Comparison of ENCODE assay signal across 1 cellular context in the genomic region with DNA sequence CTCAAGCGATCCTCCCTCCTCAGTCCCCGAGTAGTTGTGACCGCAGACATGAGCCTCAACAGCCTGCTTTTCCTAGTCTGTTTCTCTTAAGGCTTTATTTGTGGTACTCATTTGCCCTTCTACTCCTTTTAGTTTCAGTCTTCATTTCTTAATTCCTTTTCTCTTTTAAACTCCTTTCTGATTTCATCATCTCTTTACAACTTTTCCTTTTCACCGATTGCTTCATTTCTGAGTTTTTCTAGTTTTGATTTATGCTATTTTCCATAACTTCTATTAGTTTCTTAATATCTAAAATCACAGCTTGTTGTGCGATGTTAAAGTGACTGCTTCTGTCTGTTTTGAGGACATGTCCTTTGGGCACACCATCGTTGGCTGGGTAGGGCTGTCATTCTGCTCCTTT.
TF ChIP-seq lines count a peak whose summit lies in the region.

No MANE protein-coding gene starts in this region.

TF ChIP-seq in K562, 482 proteins besides CTCF, POLR2A, EP300 and RAD21:
- TF ChIP-seq ILF3 (IDR thresholded peaks at IDR 0.05; ENCODE audit: borderline replicate concordance) (no peak), HMG20A (CRISPR knock-in tag; conservative IDR thresholded peaks at IDR 0.05) (no peak), CEBPG (CRISPR knock-in tag; IDR thresholded peaks at IDR 0.05) (no peak), CEBPG (tag; conservative IDR thresholded peaks at IDR 0.05 in 1 of 2, IDR thresholded peaks at IDR 0.05 in 1 of 2) (peak; percentile 58 to 69; a peak in 3 of 4 replicates), RFX1 (IDR thresholded peaks at IDR 0.05) (no peak), CEBPB (tag; IDR thresholded peaks at IDR 0.05) (0 out of 2 replicates have a peak, but pooled peaks have one; percentile 17), CBX1 (IDR thresholded peaks at IDR 0.05; ENCODE audit: low read depth) (no peak)
- TF ChIP-seq, protein P1, sequence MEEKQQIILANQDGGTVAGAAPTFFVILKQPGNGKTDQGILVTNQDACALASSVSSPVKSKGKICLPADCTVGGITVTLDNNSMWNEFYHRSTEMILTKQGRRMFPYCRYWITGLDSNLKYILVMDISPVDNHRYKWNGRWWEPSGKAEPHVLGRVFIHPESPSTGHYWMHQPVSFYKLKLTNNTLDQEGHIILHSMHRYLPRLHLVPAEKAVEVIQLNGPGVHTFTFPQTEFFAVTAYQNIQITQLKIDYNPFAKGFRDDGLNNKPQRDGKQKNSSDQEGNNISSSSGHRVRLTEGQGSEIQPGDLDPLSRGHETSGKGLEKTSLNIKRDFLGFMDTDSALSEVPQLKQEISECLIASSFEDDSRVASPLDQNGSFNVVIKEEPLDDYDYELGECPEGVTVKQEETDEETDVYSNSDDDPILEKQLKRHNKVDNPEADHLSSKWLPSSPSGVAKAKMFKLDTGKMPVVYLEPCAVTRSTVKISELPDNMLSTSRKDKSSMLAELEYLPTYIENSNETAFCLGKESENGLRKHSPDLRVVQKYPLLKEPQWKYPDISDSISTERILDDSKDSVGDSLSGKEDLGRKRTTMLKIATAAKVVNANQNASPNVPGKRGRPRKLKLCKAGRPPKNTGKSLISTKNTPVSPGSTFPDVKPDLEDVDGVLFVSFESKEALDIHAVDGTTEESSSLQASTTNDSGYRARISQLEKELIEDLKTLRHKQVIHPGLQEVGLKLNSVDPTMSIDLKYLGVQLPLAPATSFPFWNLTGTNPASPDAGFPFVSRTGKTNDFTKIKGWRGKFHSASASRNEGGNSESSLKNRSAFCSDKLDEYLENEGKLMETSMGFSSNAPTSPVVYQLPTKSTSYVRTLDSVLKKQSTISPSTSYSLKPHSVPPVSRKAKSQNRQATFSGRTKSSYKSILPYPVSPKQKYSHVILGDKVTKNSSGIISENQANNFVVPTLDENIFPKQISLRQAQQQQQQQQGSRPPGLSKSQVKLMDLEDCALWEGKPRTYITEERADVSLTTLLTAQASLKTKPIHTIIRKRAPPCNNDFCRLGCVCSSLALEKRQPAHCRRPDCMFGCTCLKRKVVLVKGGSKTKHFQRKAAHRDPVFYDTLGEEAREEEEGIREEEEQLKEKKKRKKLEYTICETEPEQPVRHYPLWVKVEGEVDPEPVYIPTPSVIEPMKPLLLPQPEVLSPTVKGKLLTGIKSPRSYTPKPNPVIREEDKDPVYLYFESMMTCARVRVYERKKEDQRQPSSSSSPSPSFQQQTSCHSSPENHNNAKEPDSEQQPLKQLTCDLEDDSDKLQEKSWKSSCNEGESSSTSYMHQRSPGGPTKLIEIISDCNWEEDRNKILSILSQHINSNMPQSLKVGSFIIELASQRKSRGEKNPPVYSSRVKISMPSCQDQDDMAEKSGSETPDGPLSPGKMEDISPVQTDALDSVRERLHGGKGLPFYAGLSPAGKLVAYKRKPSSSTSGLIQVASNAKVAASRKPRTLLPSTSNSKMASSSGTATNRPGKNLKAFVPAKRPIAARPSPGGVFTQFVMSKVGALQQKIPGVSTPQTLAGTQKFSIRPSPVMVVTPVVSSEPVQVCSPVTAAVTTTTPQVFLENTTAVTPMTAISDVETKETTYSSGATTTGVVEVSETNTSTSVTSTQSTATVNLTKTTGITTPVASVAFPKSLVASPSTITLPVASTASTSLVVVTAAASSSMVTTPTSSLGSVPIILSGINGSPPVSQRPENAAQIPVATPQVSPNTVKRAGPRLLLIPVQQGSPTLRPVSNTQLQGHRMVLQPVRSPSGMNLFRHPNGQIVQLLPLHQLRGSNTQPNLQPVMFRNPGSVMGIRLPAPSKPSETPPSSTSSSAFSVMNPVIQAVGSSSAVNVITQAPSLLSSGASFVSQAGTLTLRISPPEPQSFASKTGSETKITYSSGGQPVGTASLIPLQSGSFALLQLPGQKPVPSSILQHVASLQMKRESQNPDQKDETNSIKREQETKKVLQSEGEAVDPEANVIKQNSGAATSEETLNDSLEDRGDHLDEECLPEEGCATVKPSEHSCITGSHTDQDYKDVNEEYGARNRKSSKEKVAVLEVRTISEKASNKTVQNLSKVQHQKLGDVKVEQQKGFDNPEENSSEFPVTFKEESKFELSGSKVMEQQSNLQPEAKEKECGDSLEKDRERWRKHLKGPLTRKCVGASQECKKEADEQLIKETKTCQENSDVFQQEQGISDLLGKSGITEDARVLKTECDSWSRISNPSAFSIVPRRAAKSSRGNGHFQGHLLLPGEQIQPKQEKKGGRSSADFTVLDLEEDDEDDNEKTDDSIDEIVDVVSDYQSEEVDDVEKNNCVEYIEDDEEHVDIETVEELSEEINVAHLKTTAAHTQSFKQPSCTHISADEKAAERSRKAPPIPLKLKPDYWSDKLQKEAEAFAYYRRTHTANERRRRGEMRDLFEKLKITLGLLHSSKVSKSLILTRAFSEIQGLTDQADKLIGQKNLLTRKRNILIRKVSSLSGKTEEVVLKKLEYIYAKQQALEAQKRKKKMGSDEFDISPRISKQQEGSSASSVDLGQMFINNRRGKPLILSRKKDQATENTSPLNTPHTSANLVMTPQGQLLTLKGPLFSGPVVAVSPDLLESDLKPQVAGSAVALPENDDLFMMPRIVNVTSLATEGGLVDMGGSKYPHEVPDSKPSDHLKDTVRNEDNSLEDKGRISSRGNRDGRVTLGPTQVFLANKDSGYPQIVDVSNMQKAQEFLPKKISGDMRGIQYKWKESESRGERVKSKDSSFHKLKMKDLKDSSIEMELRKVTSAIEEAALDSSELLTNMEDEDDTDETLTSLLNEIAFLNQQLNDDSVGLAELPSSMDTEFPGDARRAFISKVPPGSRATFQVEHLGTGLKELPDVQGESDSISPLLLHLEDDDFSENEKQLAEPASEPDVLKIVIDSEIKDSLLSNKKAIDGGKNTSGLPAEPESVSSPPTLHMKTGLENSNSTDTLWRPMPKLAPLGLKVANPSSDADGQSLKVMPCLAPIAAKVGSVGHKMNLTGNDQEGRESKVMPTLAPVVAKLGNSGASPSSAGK (IDR thresholded peaks at IDR 0.05) = no peak
